In genomic region chr19:953501-954271, GRCh38 we compare ENCODE assay signal across 2 cellular contexts.
TF ChIP-seq lines count a peak whose summit lies in the region.

No MANE protein-coding gene starts in this region.

TF ChIP-seq in IMR-90, 13 proteins besides CTCF, POLR2A, EP300 and RAD21:
- TF ChIP-seq RFX5 (IDR thresholded peaks at IDR 0.05; ENCODE audit: low read depth, low read length) (no peak), RCOR1 (IDR thresholded peaks at IDR 0.05; ENCODE audit: insufficient replicate concordance, low read length) (no peak), MXI1 (IDR thresholded peaks at IDR 0.05; ENCODE audit: borderline replicate concordance, low read depth, low read length) (no peak), NFE2L2 (IDR thresholded peaks at IDR 0.05; ENCODE audit: low read depth, low read length) (no peak), CEBPB (IDR thresholded peaks at IDR 0.05; ENCODE audit: low read depth, low read length) (no peak), ELK1 (IDR thresholded peaks at IDR 0.05; ENCODE audit: borderline replicate concordance, low read depth, low read length) (no peak), FOS (IDR thresholded peaks at IDR 0.05; ENCODE audit: low read depth, low read length) (no peak), CHD1 (IDR thresholded peaks at IDR 0.05; ENCODE audit: low read depth, low read length) (no peak), SMC3 (IDR thresholded peaks at IDR 0.05; ENCODE audit: low read depth, low read length) (no peak), USF2 (IDR thresholded peaks at IDR 0.05; ENCODE audit: low read depth, low read length) (no peak), MAFK (IDR thresholded peaks at IDR 0.05; ENCODE audit: low read depth, low read length) (no peak), MAZ (IDR thresholded peaks at IDR 0.05; ENCODE audit: borderline replicate concordance, low read depth, low read length) (no peak), BHLHE40 (IDR thresholded peaks at IDR 0.05; ENCODE audit: low read depth, low read length) (no peak)
TF ChIP-seq in IMR-90: peak in this region for 0.

TF ChIP-seq in HEK293T, 16 proteins besides CTCF, POLR2A, EP300 and RAD21:
- TF ChIP-seq HDGF (IDR thresholded peaks at IDR 0.05; ENCODE audit: borderline replicate concordance) (no peak), FOXA1 (IDR thresholded peaks at IDR 0.05) (no peak), NFRKB (IDR thresholded peaks at IDR 0.05) (no peak), SP1 (IDR thresholded peaks at IDR 0.05) (no peak), BHLHE40 (IDR thresholded peaks at IDR 0.05; ENCODE audit: borderline replicate concordance) (no peak), ARNT (IDR thresholded peaks at IDR 0.05) (no peak), FOXM1 (IDR thresholded peaks at IDR 0.05; ENCODE audit: borderline replicate concordance) (no peak), FOXK2 (IDR thresholded peaks at IDR 0.05) (no peak), SUZ12 (IDR thresholded peaks at IDR 0.05) (no peak), ELF4 (IDR thresholded peaks at IDR 0.05) (no peak), PKNOX1 (IDR thresholded peaks at IDR 0.05) (no peak), CTBP1 (IDR thresholded peaks at IDR 0.05; ENCODE audit: borderline replicate concordance) (no peak), TARDBP (IDR thresholded peaks at IDR 0.05) (no peak), L3MBTL2 (conservative IDR thresholded peaks at IDR 0.05) (no peak), LEF1 (IDR thresholded peaks at IDR 0.05; ENCODE audit: borderline replicate concordance) (no peak)
